Comparison of ENCODE assay signal across 9 cellular contexts in genomic region chr14:66509874-66510273, GRCh38. TPM values are rescaled to one million over a fixed set of nuclear protein-coding genes. Genes with fewer than 3 reads are reported as not detected.
A peak's percentile ranks its signal among the peaks of the same experiment; 100 is the strongest.
DNase-seq lines count a peak whose midpoint lies in the region; ATAC-seq, FAIRE-seq and TF ChIP-seq lines count a peak whose summit lies in the region.
"Had no signal": no experiment of that assay in that cellular context is flagged by ENCODE, and none has a peak within 500 bp of the region (broad histone marks: within the 10 kb centered on the region; RNA-seq: fewer than 3 reads in every experiment).

No MANE protein-coding gene starts in this region.

- WGBS in heart left ventricle, 4 donors: 35 to 47% (median 42%) methylated on average over 4 of the region's 4 CpGs
- WGBS in liver: 40% methylated on average over 4 of the region's 4 CpGs
- WGBS in neuronal stem cell (ENCODE audit: extremely low coverage in 2 of 2, insufficient read length in 2 of 2, insufficient replicate concordance in 1 of 2), 2 donors: no CpG with 5 or more reads among the region's 4 CpGs

- no peak for DNase-seq in heart left ventricle
- DNase-seq in left ventricle myocardium superior: no peak
- no peak for DNase-seq in astrocyte (ENCODE audit: low read depth)
- DNase-seq in type B pancreatic cell (ENCODE audit: extremely low spot score, unreplicated experiment): no peak
- no peak for DNase-seq in neuronal stem cell (ENCODE audit: low spot score)
- no peak for DNase-seq in mucosa of descending colon
- DNase-seq: activated CD4-positive, CD25-positive, alpha-beta regulatory T cell had no signal

- H3K27ac ChIP-seq in heart left ventricle (peak overlapping the region in 5 of 12 donors; percentile 94 to 97 (median 95)), astrocyte (ENCODE audit: low read depth, low read length) (no peak overlapping the region), liver (ENCODE audit: low read depth in 1 of 2, low read length in 2 of 2) (no peak overlapping the region), neuronal stem cell (replicated peaks; ENCODE audit: low read length) (no peak overlapping the region)

- no peak overlapping the region for H3K18ac ChIP-seq in neuronal stem cell (ENCODE audit: low read length)

- H3K4me3 Mint-ChIP-seq in astrocyte (ENCODE audit: unreplicated experiment): peak overlapping the region; percentile 87
- H3K4me3 Mint-ChIP-seq in type B pancreatic cell: peak overlapping the region; percentile 89

- H3K27me3 ChIP-seq in heart left ventricle (no peaks in the 10 kb centered on the region), astrocyte (ENCODE audit: insufficient read depth, low read length) (no peaks in the 10 kb centered on the region), liver (ENCODE audit: control insufficient read depth in 4 of 4, insufficient read depth in 4 of 4, low read length in 3 of 4) (no peaks in the 10 kb centered on the region), neuronal stem cell (ENCODE audit: control insufficient read depth in 3 of 3, insufficient read depth in 3 of 3, low read depth in 1 of 3, low read length in 3 of 3) (no peaks in the 10 kb centered on the region)

- no peak overlapping the region for H2BK5ac ChIP-seq in neuronal stem cell (ENCODE audit: low read length)

- H3K4ac ChIP-seq in neuronal stem cell (ENCODE audit: low read length): no peak overlapping the region

- H3K9ac ChIP-seq in astrocyte (ENCODE audit: low read length) (no peak overlapping the region), liver (ENCODE audit: low read depth in 1 of 2, low read length in 2 of 2) (peak overlapping the region; percentile 21 to 88), neuronal stem cell (ENCODE audit: low read depth, low read length, poor library complexity) (no peak overlapping the region)

- H4K91ac ChIP-seq in neuronal stem cell (ENCODE audit: low read depth, low read length, poor library complexity): no peak overlapping the region

- H4K20me1 ChIP-seq in astrocyte (ENCODE audit: insufficient read depth, low read length): peaks cover 37% of the 10 kb centered on the region

- H3K23ac ChIP-seq in neuronal stem cell (ENCODE audit: low read depth, low read length, poor library complexity): no peak overlapping the region

- H4K8ac ChIP-seq in neuronal stem cell (ENCODE audit: low read depth, low read length): no peak overlapping the region

- H3K79me1 ChIP-seq in neuronal stem cell (ENCODE audit: low read depth, low read length): peaks cover 7% of the 10 kb centered on the region

- H3K27ac Mint-ChIP-seq in astrocyte (ENCODE audit: unreplicated experiment) (no peak overlapping the region), type B pancreatic cell (no peak overlapping the region)

- TF ChIP-seq POLR2A in heart left ventricle (IDR thresholded peaks at IDR 0.05): no peak

- peak overlapping the region; percentile 78 to 97 (median 89) for H3K4me3 ChIP-seq in heart left ventricle
- H3K4me3 ChIP-seq in astrocyte (ENCODE audit: insufficient read depth, low read depth, low read length): peak overlapping the region; percentile 94
- H3K4me3 ChIP-seq in liver (ENCODE audit: low read depth in 1 of 3, low read length in 3 of 3): peak overlapping the region; percentile 90 to 99 (median 99)
- peak overlapping the region in 1 of 2 donors; percentile 85 for H3K4me3 ChIP-seq in neuronal stem cell (ENCODE audit: low read length in 2 of 2)
- no peak overlapping the region for H3K4me3 ChIP-seq in mucosa of descending colon

- peaks cover 37% of the 10 kb centered on the region for H3K79me2 ChIP-seq in astrocyte (ENCODE audit: insufficient read depth, low read length)

- H3K14ac ChIP-seq in neuronal stem cell (ENCODE audit: low read length): no peak overlapping the region

- H3K36me3 Mint-ChIP-seq in astrocyte (ENCODE audit: low read depth, unreplicated experiment): no peaks in the 10 kb centered on the region
- H3K36me3 Mint-ChIP-seq in type B pancreatic cell: peaks cover 4% of the 10 kb centered on the region

- TF ChIP-seq RAD21 in liver (IDR thresholded peaks at IDR 0.05): no peak

- ATAC-seq in heart left ventricle: no peak
- no peak for ATAC-seq in left ventricle myocardium superior
- ATAC-seq in mucosa of descending colon: no peak
- no peak for ATAC-seq in GM21529 (IDR thresholded peaks at IDR 0.05; ENCODE audit: unreplicated experiment)

- no peak overlapping the region for H2BK12ac ChIP-seq in neuronal stem cell (ENCODE audit: low read length)

- H3K4me1 ChIP-seq in heart left ventricle: peaks cover 0 to 55% (median 35%) of the 10 kb centered on the region in 12 donors
- peaks cover 2% of the 10 kb centered on the region for H3K4me1 ChIP-seq in astrocyte (ENCODE audit: insufficient read depth, low read length)
- H3K4me1 ChIP-seq in liver (ENCODE audit: control insufficient read depth in 4 of 4, insufficient read depth in 4 of 4, low read length in 3 of 4): peaks cover 0 to 33% (median 13%) of the 10 kb centered on the region in 4 donors
- H3K4me1 ChIP-seq in neuronal stem cell (ENCODE audit: control insufficient read depth in 2 of 2, insufficient read depth in 1 of 2, low read depth in 1 of 2, low read length in 2 of 2): peaks cover 3 to 6% of the 10 kb centered on the region in 2 donors
- peaks cover 7% of the 10 kb centered on the region for H3K4me1 ChIP-seq in mucosa of descending colon (ENCODE audit: low read depth)

- H3K9me3 ChIP-seq in heart left ventricle (no peaks in the 10 kb centered on the region), astrocyte (ENCODE audit: insufficient read depth, low read depth, low read length) (no peaks in the 10 kb centered on the region), liver (ENCODE audit: control insufficient read depth in 4 of 4, low read length in 3 of 4) (no peaks in the 10 kb centered on the region), neuronal stem cell (replicated peaks in 1 of 2; ENCODE audit: control insufficient read depth in 2 of 2, insufficient read depth in 1 of 2, low read depth in 1 of 2, low read length in 2 of 2) (no peaks in the 10 kb centered on the region), mucosa of descending colon (no peaks in the 10 kb centered on the region)

- peak overlapping the region; percentile 91 for H3K4me2 ChIP-seq in astrocyte (ENCODE audit: low read length)
- H3K4me2 ChIP-seq in neuronal stem cell (ENCODE audit: insufficient read depth, low read length, poor library complexity, severe bottlenecking): no peak overlapping the region

- intact Hi-C loops in heart left ventricle (cut with DNase I) (loop anchor here in 3 of 10 donors (2.0 to 10.0 kb wide), 5 partner anchors 57 to 852 kb away; partner anchors contain the start of genes EIF2S1 (in 1 of the 3) and PALS1 (in 1 of the 3)), left ventricle myocardium superior (cut with micrococcal nuclease) (loop anchor here (5.0 kb wide), 1 partner anchor 57 kb away; no protein-coding TSS in a partner anchor), mucosa of descending colon (cut with DNase I, micrococcal nuclease) (no loop called here)

- H3K4me1 Mint-ChIP-seq in astrocyte (ENCODE audit: low read depth, unreplicated experiment) (peaks cover 3% of the 10 kb centered on the region), type B pancreatic cell (ENCODE audit: unreplicated experiment) (peaks cover 20% of the 10 kb centered on the region)

- no peak overlapping the region for H2AK5ac ChIP-seq in neuronal stem cell (ENCODE audit: low read depth, low read length)

- H2AFZ ChIP-seq in astrocyte (ENCODE audit: low read depth, low read length): no peak overlapping the region
- no peak overlapping the region for H2AFZ ChIP-seq in neuronal stem cell (ENCODE audit: low read length)

- peaks cover 4% of the 10 kb centered on the region for H3K27me3 Mint-ChIP-seq in astrocyte (ENCODE audit: low read depth, unreplicated experiment)
- peaks cover 19% of the 10 kb centered on the region for H3K27me3 Mint-ChIP-seq in type B pancreatic cell

- no peak overlapping the region for H2BK15ac ChIP-seq in neuronal stem cell (ENCODE audit: low read length)

- no peaks in the 10 kb centered on the region for H3K9me3 Mint-ChIP-seq in astrocyte (ENCODE audit: unreplicated experiment)
- no peaks in the 10 kb centered on the region for H3K9me3 Mint-ChIP-seq in type B pancreatic cell

- FAIRE-seq in astrocyte (lab: Jason Lieb, UNC): no peak

- H3K36me3 ChIP-seq in heart left ventricle (no peaks in the 10 kb centered on the region), astrocyte (ENCODE audit: insufficient read depth, low read length) (no peaks in the 10 kb centered on the region), liver (ENCODE audit: control insufficient read depth in 4 of 4, insufficient read depth in 3 of 4, low read depth in 1 of 4, low read length in 3 of 4) (no peaks in the 10 kb centered on the region), neuronal stem cell (replicated peaks in 1 of 2; ENCODE audit: control insufficient read depth in 2 of 2, insufficient read depth in 2 of 2, low read length in 2 of 2) (no peaks in the 10 kb centered on the region), mucosa of descending colon (ENCODE audit: low read depth) (no peaks in the 10 kb centered on the region)

- H2BK120ac ChIP-seq in neuronal stem cell (ENCODE audit: low read depth, low read length): no peak overlapping the region

- TF ChIP-seq CTCF in heart left ventricle (IDR thresholded peaks at IDR 0.05): no peak
- TF ChIP-seq CTCF in astrocyte (IDR thresholded peaks at IDR 0.05; ENCODE audit: insufficient read depth, low read depth, low read length): no peak
- no peak for TF ChIP-seq CTCF in liver (IDR thresholded peaks at IDR 0.05; ENCODE audit: low read depth, low read length, missing input control)
- TF ChIP-seq CTCF in type B pancreatic cell (conservative IDR thresholded peaks at IDR 0.05): no peak
- TF ChIP-seq CTCF in mucosa of descending colon (IDR thresholded peaks at IDR 0.05): no peak

TF ChIP-seq in liver, 16 proteins besides CTCF, POLR2A, EP300 and RAD21 (continues in another document):
- TF ChIP-seq FOXA1 (IDR thresholded peaks at IDR 0.05) (no peak), HNF4A (conservative IDR thresholded peaks at IDR 0.05) (no peak), EGR1 (IDR thresholded peaks at IDR 0.05; ENCODE audit: low read depth in 2 of 2) (no peak)

RNA-seq across cellular contexts. Expression of gene GPHN, which starts 1.9 kb away (rescaled TPM):
- total RNA-seq in heart left ventricle (10 to 100 TPM; 17.7 to 37.1 (median 30.1) TPM), left ventricle myocardium superior (25.0 TPM), astrocyte (6.9 and 9.5 TPM in 2 replicates), liver (10 to 100 TPM; 18.4 to 76.4 TPM), type B pancreatic cell (ENCODE audit: low replicate concordance) (22.2 and 38.9 TPM in 2 replicates), mucosa of descending colon (10 to 100 TPM; 32.8 to 57.0 (median 38.1) TPM)
- polyA plus RNA-seq in heart left ventricle (10 to 100 TPM; 15.2 to 34.7 TPM), liver (10 to 100 TPM; 29.2 to 65.5 TPM)
- 21.1 TPM for polyA plus RNA-seq in neuronal stem cell (2013, experiment 1 of 2)
- polyA plus RNA-seq in neuronal stem cell (2013, experiment 2 of 2): 20.2 TPM

RNA-seq across cellular contexts. Expression of gene CCDC196, which starts 23.7 kb away (rescaled TPM):
- total RNA-seq in heart left ventricle (not detected), left ventricle myocardium superior (not detected), astrocyte (not detected in 2 replicates), liver (1 to 10 TPM in 1 of 2 donors, not detected in 1; 5.4 TPM), type B pancreatic cell (ENCODE audit: low replicate concordance) (not detected in 2 replicates), mucosa of descending colon (1 to 10 TPM in 1 of 3 donors, under 1 TPM in 1, not detected in 1; 0.98 to 2.1 TPM)
- polyA plus RNA-seq in heart left ventricle (not detected), liver (10 to 100 TPM in 1 of 2 donors, 1 to 10 TPM in 1; 5.7 to 11.4 TPM)
- not detected for polyA plus RNA-seq in neuronal stem cell (2013, experiment 1 of 2)
- polyA plus RNA-seq in neuronal stem cell (2013, experiment 2 of 2): not detected

Comparison
In these comparisons a context has a peak if more than half of its experiments do, and no peak if none do; other contexts are left out.
1. H3K9ac ChIP-seq: peak in liver (2 of 2); none in astrocyte (single experiment) and neuronal stem cell (single experiment).